14 cellular contexts compared by ENCODE assay signal in the genomic region with DNA sequence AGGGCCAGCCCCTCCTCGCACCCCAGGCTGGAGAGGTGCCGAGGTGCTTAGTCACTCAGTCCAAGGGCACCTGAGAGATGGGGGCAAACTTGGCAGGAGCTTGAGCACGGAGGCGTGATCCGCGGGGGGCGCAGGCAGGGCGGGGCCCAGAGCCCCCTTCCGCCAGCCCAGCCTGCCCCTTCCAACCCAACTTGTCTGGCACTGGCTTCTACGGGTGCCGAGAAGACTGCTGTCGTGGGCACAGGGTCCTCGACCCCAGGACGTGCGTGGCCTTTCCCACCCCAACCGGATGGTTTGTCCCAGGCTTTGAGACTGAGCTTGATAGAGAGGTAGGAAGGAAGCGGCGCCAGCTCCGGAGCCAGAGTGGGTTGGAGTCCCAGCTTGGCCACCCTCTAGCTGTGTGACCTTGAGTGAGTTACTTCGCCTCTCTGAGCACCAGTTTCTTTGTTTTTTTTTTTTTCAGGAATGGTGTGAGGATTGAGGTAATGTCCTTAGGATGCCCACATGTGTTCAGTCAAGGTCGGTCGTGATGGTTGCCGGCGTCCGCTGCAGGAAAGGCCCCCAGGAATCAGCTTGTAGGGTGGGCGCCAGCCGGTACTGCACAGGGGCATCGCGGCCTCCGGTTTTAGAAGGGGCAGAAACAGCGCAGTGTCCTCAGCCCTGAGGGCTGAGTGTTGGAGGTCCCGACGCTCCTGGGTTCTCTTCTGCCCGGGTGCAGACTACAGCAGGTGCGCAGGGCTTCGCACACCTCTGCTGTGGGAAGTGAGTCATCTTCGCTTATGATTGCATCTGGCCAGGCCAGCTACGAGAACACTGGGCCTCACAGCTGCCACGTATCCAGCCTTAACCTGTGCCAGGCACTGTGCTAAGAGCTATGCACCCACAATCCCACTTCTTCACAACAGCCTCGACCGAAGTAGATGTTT. TPM values are rescaled to one million over a fixed set of nuclear protein-coding genes. Genes with fewer than 3 reads are reported as not detected.
DNase-seq lines count a peak whose midpoint lies in the region; ATAC-seq, FAIRE-seq and TF ChIP-seq lines count a peak whose summit lies in the region.
"Had no signal": no experiment of that assay in that cellular context is flagged by ENCODE, and none has a peak within 500 bp of the region (broad histone marks: within the 10 kb centered on the region; RNA-seq: fewer than 3 reads in every experiment).

No MANE protein-coding gene starts in this region.

- no peak overlapping the region for H4K8ac ChIP-seq in H1 (ENCODE audit: extremely low read depth, insufficient read depth, low read length)

- H3K23ac ChIP-seq in H1 (ENCODE audit: insufficient read length) = no peak overlapping the region

- POLR2A ChIA-PET in H1 (lab: Charles Lee; ENCODE audit: partially characterized antibody) = interaction anchor here (4.6 kb wide), 1 partner anchor 30 kb away, joined by 24 read pairs; a partner anchor contains a TSS

- H2BK5ac ChIP-seq in H1 (ENCODE audit: low read depth, low read length) = no peak overlapping the region

- peaks cover 8% of the 10 kb centered on the region for H3K23me2 ChIP-seq in H1 (ENCODE audit: low read depth, low read length)

- no peak overlapping the region for H3K56ac ChIP-seq in H1 (replicated peaks; ENCODE audit: insufficient read length, low read depth, low read length)

- H4K91ac ChIP-seq in H1 (replicated peaks; ENCODE audit: insufficient read length, low read length) = no peak overlapping the region

- H3K36me3 ChIP-seq in HUES48 (ENCODE audit: control insufficient read depth, insufficient read depth, low read length) (no peaks in the 10 kb centered on the region), H1 (ENCODE audit: control insufficient read depth in 2 of 4, insufficient read depth in 4 of 4, low read length in 3 of 4) (0 out of 8 replicates have a peak, but pooled peaks cover 0 to 3% (median 0%) of the 10 kb centered on the region in 4 experiments)

- no peak for TF ChIP-seq POLR2A in H1 (IDR thresholded peaks at IDR 0.05; ENCODE audit: control extremely low read depth in 1 of 2, low read depth in 2 of 2, low read length in 2 of 2)

- H2BK120ac ChIP-seq in H1 (replicated peaks; ENCODE audit: low read depth, low read length) = no peak overlapping the region

- no peak overlapping the region for H2BK20ac ChIP-seq in H1 (ENCODE audit: low read length)

- 25% methylated on average over 35 of the region's 41 CpGs; no CpG with 5 or more reads in 1 of the 2 experiments for WGBS in H1 (ENCODE audit: extremely low coverage in 1 of 2, insufficient coverage in 1 of 2, insufficient read length in 1 of 2, insufficient replicate concordance in 2 of 2, low coverage in 1 of 2, low lambda C conversion rate in 2 of 2, missing lambda C conversion rate in 1 of 2), 2 experiments

- ATAC-seq in HG03097 (IDR thresholded peaks at IDR 0.05; ENCODE audit: low FRiP score, unreplicated experiment) (no peak), GM21737 (IDR thresholded peaks at IDR 0.05; ENCODE audit: unreplicated experiment) (no peak)

- peaks cover 100% of the 10 kb centered on the region for H3K27me3 ChIP-seq in HUES48 (ENCODE audit: control insufficient read depth, insufficient read depth, low read length)
- H3K27me3 ChIP-seq in H1 (replicated peaks in 1 of 4; ENCODE audit: control insufficient read depth in 3 of 4, extremely low read depth in 1 of 4, insufficient read depth in 3 of 4, low read length in 3 of 4) = peaks cover 77 to 98% (median 94%) of the 10 kb centered on the region in 4 experiments

- CTCF ChIA-PET in H1 (lab: Charles Lee; ENCODE audit: partially characterized antibody) = interaction anchor here (0.6 to 15.5 kb wide), 53 partner anchors 8 to 540 kb away, joined by 3 to 531 read pairs (median 4); a partner anchor contains a TSS

- TF ChIP-seq RAD21 in H1 (IDR thresholded peaks at IDR 0.05 in 1 of 2, conservative IDR thresholded peaks at IDR 0.05 in 1 of 2; ENCODE audit: low read depth in 2 of 2, low read length in 2 of 2) = no peak

- H2AK5ac ChIP-seq in H1 (ENCODE audit: low read depth, low read length) = peak overlapping the region; percentile 65

- no peak overlapping the region for H3K4ac ChIP-seq in H1 (replicated peaks; ENCODE audit: insufficient read length, low read depth, low read length)

- peak overlapping the region; percentile 77; the same call in 1 of the 2 replicates for H2BK15ac ChIP-seq in H1 (ENCODE audit: low read length)

- 0 out of 2 replicates have a peak overlapping the region, but pooled peaks have one; percentile 5 for H3K4me3 ChIP-seq in HUES48 (ENCODE audit: low read depth, low read length)
- peak overlapping the region in 1 of 4 experiments; percentile 69; a peak in 2 of 8 replicates for H3K4me3 ChIP-seq in H1 (ENCODE audit: extremely low read depth in 1 of 4, insufficient read depth in 2 of 4, low read depth in 3 of 4, low read length in 4 of 4)

- peaks cover 18 to 21% of the 10 kb centered on the region in 2 experiments for H4K20me1 ChIP-seq in H1 (replicated peaks in 1 of 2; ENCODE audit: control insufficient read depth in 1 of 2, insufficient read depth in 2 of 2, low read length in 2 of 2)

- no peak for TF ChIP-seq CTCF in H1 (IDR thresholded peaks at IDR 0.05; ENCODE audit: control extremely low read depth in 1 of 3, insufficient read depth in 1 of 3, low read depth in 1 of 3, low read length in 3 of 3)

- H3K4me1 ChIP-seq in HUES48 (ENCODE audit: control insufficient read depth, insufficient read depth, low read length) = peaks cover 18% of the 10 kb centered on the region; the same call in 1 of the 2 replicates
- peaks cover 5 to 24% (median 7%) of the 10 kb centered on the region in 4 experiments; a peak in 6 of 7 replicates for H3K4me1 ChIP-seq in H1 (replicated peaks in 1 of 4; ENCODE audit: control insufficient read depth in 3 of 4, insufficient read depth in 4 of 4, low read length in 3 of 4)

- H3K9me3 ChIP-seq in HUES48 (ENCODE audit: control insufficient read depth, insufficient read depth, low read length) (no peaks in the 10 kb centered on the region), H1 (ENCODE audit: insufficient read depth in 2 of 2, low read depth in 1 of 2, low read length in 1 of 2) (no peaks in the 10 kb centered on the region)

- H2BK12ac ChIP-seq in H1 (ENCODE audit: low read depth, low read length) = peak overlapping the region; percentile 87; the same call in 1 of the 2 replicates

- TF ChIP-seq EP300 in H1 (IDR thresholded peaks at IDR 0.05; ENCODE audit: borderline replicate concordance in 1 of 2, low read depth in 2 of 2, low read length in 2 of 2) = no peak

- H4K5ac ChIP-seq in H1 (ENCODE audit: insufficient read length, low read depth, low read length) = no peak overlapping the region

- H2AFZ ChIP-seq in H1 (ENCODE audit: low read length) = no peak overlapping the region

- H3K79me1 ChIP-seq in H1 (ENCODE audit: low read depth, low read length) = no peaks in the 10 kb centered on the region

- no peak overlapping the region for H3K18ac ChIP-seq in H1 (ENCODE audit: extremely low read depth, low read length)

- DNase-seq in activated T-cell treated with anti-CD3 and anti-CD28 coated beads, Interleukin-2, amount 50 U/mL, for 48 hours = peak; percentile 17 to 29
- DNase-seq in activated T-cell treated with anti-CD3 and anti-CD28 coated beads for 4 hours (no peak), H1 (ENCODE audit: low read depth in 1 of 2, low spot score in 2 of 2) (no peak), retina (peak; percentile 45), NCI-H2081 treated with DMSO at 0.1 percent for 48 hours (lab: John Stamatoyannopoulos, UW) (no peak)
- DNase-seq: activated B cell treated with CpG ODN at 0.5 μM for 24 hours, AML-193 had no signal

- H3K27ac ChIP-seq in HUES48 (ENCODE audit: low read depth, low read length) (no peak overlapping the region), H1 (ENCODE audit: low read depth, low read length) (no peak overlapping the region)

- H3K4me2 ChIP-seq in H1 (ENCODE audit: insufficient read depth in 1 of 2, low read depth in 2 of 2, low read length in 2 of 2) = peak overlapping the region; percentile 60 to 62

- H3K9ac ChIP-seq in HUES48 (ENCODE audit: low read depth, low read length) = no peak overlapping the region
- no peak overlapping the region for H3K9ac ChIP-seq in H1 (replicated peaks in 1 of 4; ENCODE audit: extremely low read depth in 1 of 4, low read depth in 3 of 4, low read length in 3 of 4)

- FAIRE-seq in H1 (lab: Jason Lieb, UNC) = no peak
- FAIRE-seq: HTR-8/SVneo had no signal

- no peaks in the 10 kb centered on the region for H3K79me2 ChIP-seq in H1 (ENCODE audit: control insufficient read depth in 1 of 2, insufficient read depth in 2 of 2, low read length in 2 of 2)

- H3K14ac ChIP-seq in H1 (ENCODE audit: insufficient read length) = no peak overlapping the region

TF ChIP-seq in H1, 55 proteins besides CTCF, POLR2A, EP300 and RAD21 (continues in another document):
- peak; percentile 84; the same call in 1 of the 2 replicates for TF ChIP-seq KDM1A (IDR thresholded peaks at IDR 0.05; ENCODE audit: borderline replicate concordance, low read length)
- TF ChIP-seq CBX5 (IDR thresholded peaks at IDR 0.05; ENCODE audit: low read depth, low read length) = no peak
- no peak for TF ChIP-seq CREB1 (IDR thresholded peaks at IDR 0.05)
- peak; percentile 5 for TF ChIP-seq EZH2 (IDR thresholded peaks at IDR 0.05; ENCODE audit: low read depth, low read length, severe bottlenecking)
- peak; percentile 15 for TF ChIP-seq KDM4A (IDR thresholded peaks at IDR 0.05; ENCODE audit: low read depth, low read length, severe bottlenecking)
- no peak for TF ChIP-seq CHD2 (IDR thresholded peaks at IDR 0.05; ENCODE audit: low read length)

RNA-seq across cellular contexts. Expression of a gene that starts 28.6 kb away (rescaled TPM):
- not detected in 2 replicates for total RNA-seq in H1 (2021; fragmentation: NEBNext Ultra II Directional; extraction: Animal tissue kit (Norgen Biotek cat#: 25700))
- polyA plus RNA-seq in H1 (2011; rRNA removed) = 0.09 TPM in 1 of 2 replicates, not detected in the other
- not detected for polyA plus RNA-seq in H1 (2011; cell fraction: cytosol; rRNA removed)
- not detected for polyA plus RNA-seq in H1 (2011; cell fraction: nucleus; rRNA removed)
- not detected in 4 replicates for polyA plus RNA-seq in H1 (2012, experiment 1 of 2)
- polyA plus RNA-seq in H1 (2012, experiment 2 of 2) = not detected
- polyA plus RNA-seq in H1 (2013, experiment 1 of 2) = 0.02 TPM
- polyA plus RNA-seq in H1 (2013, experiment 2 of 2) = not detected
- polyA minus RNA-seq in H1 (2011; rRNA and poly(A)+ RNA removed) = not detected in 2 replicates
- not detected for polyA minus RNA-seq in H1 (2011; cell fraction: cytosol; rRNA and poly(A)+ RNA removed)
- polyA minus RNA-seq in H1 (2011; cell fraction: nucleus; rRNA and poly(A)+ RNA removed) = not detected
- total RNA-seq: activated B cell treated with CpG ODN at 0.5 μM for 24 hours, liver, omental fat pad had no signal
- polyA plus RNA-seq: adipose tissue, liver had no signal

RNA-seq across cellular contexts. Expression of a gene that starts 30.6 kb away (rescaled TPM):
- total RNA-seq in H1 (2021; fragmentation: NEBNext Ultra II Directional; extraction: Animal tissue kit (Norgen Biotek cat#: 25700)) = not detected in 2 replicates
- not detected in 2 replicates for polyA plus RNA-seq in H1 (2011; rRNA removed)
- polyA plus RNA-seq in H1 (2011; cell fraction: cytosol; rRNA removed) = not detected
- polyA plus RNA-seq in H1 (2011; cell fraction: nucleus; rRNA removed) = not detected
- not detected in 4 replicates for polyA plus RNA-seq in H1 (2012, experiment 1 of 2)
- polyA plus RNA-seq in H1 (2012, experiment 2 of 2) = not detected
- polyA plus RNA-seq in H1 (2013, experiment 1 of 2) = not detected
- polyA plus RNA-seq in H1 (2013, experiment 2 of 2) = not detected
- not detected in 2 replicates for polyA minus RNA-seq in H1 (2011; rRNA and poly(A)+ RNA removed)
- not detected for polyA minus RNA-seq in H1 (2011; cell fraction: cytosol; rRNA and poly(A)+ RNA removed)
- polyA minus RNA-seq in H1 (2011; cell fraction: nucleus; rRNA and poly(A)+ RNA removed) = not detected
- total RNA-seq: activated B cell treated with CpG ODN at 0.5 μM for 24 hours, liver, omental fat pad had no signal
- polyA plus RNA-seq: adipose tissue, liver had no signal

Comparison
In these comparisons a context has a peak if more than half of its experiments do, and no peak if none do; other contexts are left out.
1. DNase-seq: peak in activated T-cell treated with anti-CD3 and anti-CD28 coated beads, Interleukin-2, amount 50 U/mL, for 48 hours (2 of 2) and retina (single experiment); none in activated T-cell treated with anti-CD3 and anti-CD28 coated beads for 4 hours (single experiment), H1 (0 of 2) and NCI-H2081 treated with DMSO at 0.1 percent for 48 hours (single experiment).